In the genomic region with DNA sequence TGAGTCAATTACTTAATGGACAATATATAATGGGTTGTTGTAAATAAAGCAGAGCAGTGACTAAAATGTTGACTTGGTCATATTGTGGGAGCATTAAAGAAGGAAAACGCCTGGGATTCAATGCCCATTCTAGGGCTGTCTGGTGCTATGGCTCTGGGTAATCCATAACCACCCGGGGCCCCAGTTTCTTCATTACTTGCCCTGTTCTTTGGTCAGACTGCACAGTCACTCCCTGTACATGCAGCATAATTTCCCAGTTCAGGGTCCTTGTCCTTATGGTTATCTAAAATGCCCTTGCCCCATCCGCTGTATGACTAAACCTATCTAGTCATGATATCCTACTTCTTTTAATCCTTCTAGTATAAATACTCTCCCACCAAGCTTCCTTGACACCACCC, we compare ENCODE assay signal across 1 cellular context.
TF ChIP-seq lines count a peak whose summit lies in the region.

No MANE protein-coding gene starts in this region.

TF ChIP-seq in K562, 482 proteins besides CTCF, POLR2A, EP300 and RAD21 (continued from another document):
- TF ChIP-seq NBN (IDR thresholded peaks at IDR 0.05; ENCODE audit: low read depth) (0 out of 2 replicates have a peak, but pooled peaks have one; percentile 37), NEUROD1 (IDR thresholded peaks at IDR 0.05; ENCODE audit: borderline replicate concordance, low read depth, low read length, partially characterized antibody) (peak; percentile 48), ZNF444 (CRISPR knock-in tag; IDR thresholded peaks at IDR 0.05) (no peak), MEF2A (IDR thresholded peaks at IDR 0.05; ENCODE audit: control insufficient read depth, low read depth, low read length) (peak; percentile 26; the same call in 1 of the 2 replicates), ZNF316 (IDR thresholded peaks at IDR 0.05) (peak; percentile 95), MTA1 (IDR thresholded peaks at IDR 0.05; ENCODE audit: borderline replicate concordance) (peak; percentile 21; the same call in 1 of the 2 replicates), RCOR1 (IDR thresholded peaks at IDR 0.05; ENCODE audit: borderline replicate concordance in 1 of 2, low read depth in 2 of 2, low read length in 2 of 2) (peak in 1 of 2 experiments; percentile 63; a peak in 2 of 4 replicates), HDAC3 (IDR thresholded peaks at IDR 0.05; ENCODE audit: borderline replicate concordance, partially characterized antibody) (peak; percentile 28), RNF2 (IDR thresholded peaks at IDR 0.05) (peak; percentile 19; the same call in 1 of the 2 replicates), TCFL5 (CRISPR knock-in tag; conservative IDR thresholded peaks at IDR 0.05) (no peak), NCOR1 (IDR thresholded peaks at IDR 0.05) (peak; percentile 78), POLR2H (tag; IDR thresholded peaks at IDR 0.05; ENCODE audit: low read depth) (0 out of 2 replicates have a peak, but pooled peaks have one; percentile 11), HDAC2 (IDR thresholded peaks at IDR 0.05) (0 out of 2 replicates have a peak, but pooled peaks have one; percentile 21), TCF3 (CRISPR knock-in tag; IDR thresholded peaks at IDR 0.05) (peak; percentile 79), NFE2L1 (tag; IDR thresholded peaks at IDR 0.05; ENCODE audit: borderline replicate concordance, low read depth) (peak; percentile 36; the same call in 1 of the 2 replicates), ESRRA (IDR thresholded peaks at IDR 0.05; ENCODE audit: borderline replicate concordance, low read depth) (peak; percentile 46; the same call in 1 of the 2 replicates), ZKSCAN1 (IDR thresholded peaks at IDR 0.05; ENCODE audit: low read depth, low read length) (no peak), CBFA2T2 (conservative IDR thresholded peaks at IDR 0.05) (peak; percentile 70), NR2C2 (CRISPR knock-in tag; IDR thresholded peaks at IDR 0.05) (no peak), NR2C2 (tag; IDR thresholded peaks at IDR 0.05) (peak; percentile 24; the same call in 1 of the 2 replicates), TEAD4 (IDR thresholded peaks at IDR 0.05; ENCODE audit: low read length) (peak; percentile 84), TEAD4 (CRISPR knock-in tag; IDR thresholded peaks at IDR 0.05; ENCODE audit: borderline replicate concordance) (no peak), CREB1 (IDR thresholded peaks at IDR 0.05) (0 out of 2 replicates have a peak, but pooled peaks have one; percentile 24), CREB1 (CRISPR knock-in tag; IDR thresholded peaks at IDR 0.05) (no peak), NCOA4 (IDR thresholded peaks at IDR 0.05; ENCODE audit: partially characterized antibody) (no peak), ATF1 (CRISPR knock-in tag; IDR thresholded peaks at IDR 0.05) (no peak), ATF1 (tag; IDR thresholded peaks at IDR 0.05) (peak; percentile 1; the same call in 1 of the 2 replicates), ZBTB7A (IDR thresholded peaks at IDR 0.05; ENCODE audit: borderline replicate concordance, control insufficient read depth, low read depth, low read length) (peak; percentile 28; the same call in 1 of the 2 replicates), MAFK (IDR thresholded peaks at IDR 0.05; ENCODE audit: low read length) (peak; percentile 76), ZFP36 (IDR thresholded peaks at IDR 0.05; ENCODE audit: low read depth, low read length, partially characterized antibody) (no peak)
- TF ChIP-seq, protein P1, sequence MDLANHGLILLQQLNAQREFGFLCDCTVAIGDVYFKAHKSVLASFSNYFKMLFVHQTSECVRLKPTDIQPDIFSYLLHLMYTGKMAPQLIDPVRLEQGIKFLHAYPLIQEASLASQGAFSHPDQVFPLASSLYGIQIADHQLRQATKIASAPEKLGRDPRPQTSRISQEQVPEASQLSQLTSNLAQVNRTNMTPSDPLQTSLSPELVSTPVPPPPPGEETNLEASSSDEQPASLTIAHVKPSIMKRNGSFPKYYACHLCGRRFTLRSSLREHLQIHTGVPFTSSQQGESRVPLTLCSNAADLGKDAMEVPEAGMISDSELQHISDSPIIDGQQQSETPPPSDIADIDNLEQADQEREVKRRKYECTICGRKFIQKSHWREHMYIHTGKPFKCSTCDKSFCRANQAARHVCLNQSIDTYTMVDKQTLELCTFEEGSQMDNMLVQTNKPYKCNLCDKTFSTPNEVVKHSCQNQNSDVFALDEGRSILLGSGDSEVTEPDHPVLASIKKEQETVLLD (IDR thresholded peaks at IDR 0.05) = peak; percentile 44; the same call in 1 of the 2 replicates
- TF ChIP-seq, protein P2, sequence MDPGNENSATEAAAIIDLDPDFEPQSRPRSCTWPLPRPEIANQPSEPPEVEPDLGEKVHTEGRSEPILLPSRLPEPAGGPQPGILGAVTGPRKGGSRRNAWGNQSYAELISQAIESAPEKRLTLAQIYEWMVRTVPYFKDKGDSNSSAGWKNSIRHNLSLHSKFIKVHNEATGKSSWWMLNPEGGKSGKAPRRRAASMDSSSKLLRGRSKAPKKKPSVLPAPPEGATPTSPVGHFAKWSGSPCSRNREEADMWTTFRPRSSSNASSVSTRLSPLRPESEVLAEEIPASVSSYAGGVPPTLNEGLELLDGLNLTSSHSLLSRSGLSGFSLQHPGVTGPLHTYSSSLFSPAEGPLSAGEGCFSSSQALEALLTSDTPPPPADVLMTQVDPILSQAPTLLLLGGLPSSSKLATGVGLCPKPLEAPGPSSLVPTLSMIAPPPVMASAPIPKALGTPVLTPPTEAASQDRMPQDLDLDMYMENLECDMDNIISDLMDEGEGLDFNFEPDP (CRISPR knock-in tag; IDR thresholded peaks at IDR 0.05) = no peak
- TF ChIP-seq, protein P3, sequence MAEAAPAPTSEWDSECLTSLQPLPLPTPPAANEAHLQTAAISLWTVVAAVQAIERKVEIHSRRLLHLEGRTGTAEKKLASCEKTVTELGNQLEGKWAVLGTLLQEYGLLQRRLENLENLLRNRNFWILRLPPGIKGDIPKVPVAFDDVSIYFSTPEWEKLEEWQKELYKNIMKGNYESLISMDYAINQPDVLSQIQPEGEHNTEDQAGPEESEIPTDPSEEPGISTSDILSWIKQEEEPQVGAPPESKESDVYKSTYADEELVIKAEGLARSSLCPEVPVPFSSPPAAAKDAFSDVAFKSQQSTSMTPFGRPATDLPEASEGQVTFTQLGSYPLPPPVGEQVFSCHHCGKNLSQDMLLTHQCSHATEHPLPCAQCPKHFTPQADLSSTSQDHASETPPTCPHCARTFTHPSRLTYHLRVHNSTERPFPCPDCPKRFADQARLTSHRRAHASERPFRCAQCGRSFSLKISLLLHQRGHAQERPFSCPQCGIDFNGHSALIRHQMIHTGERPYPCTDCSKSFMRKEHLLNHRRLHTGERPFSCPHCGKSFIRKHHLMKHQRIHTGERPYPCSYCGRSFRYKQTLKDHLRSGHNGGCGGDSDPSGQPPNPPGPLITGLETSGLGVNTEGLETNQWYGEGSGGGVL (CRISPR knock-in tag; IDR thresholded peaks at IDR 0.05) = no peak
- TF ChIP-seq, protein P4, sequence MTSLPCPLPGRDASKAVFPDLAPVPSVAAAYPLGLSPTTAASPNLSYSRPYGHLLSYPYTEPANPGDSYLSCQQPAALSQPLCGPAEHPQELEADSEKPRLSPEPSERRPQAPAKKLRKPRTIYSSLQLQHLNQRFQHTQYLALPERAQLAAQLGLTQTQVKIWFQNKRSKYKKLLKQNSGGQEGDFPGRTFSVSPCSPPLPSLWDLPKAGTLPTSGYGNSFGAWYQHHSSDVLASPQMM (CRISPR knock-in tag; IDR thresholded peaks at IDR 0.05) = no peak
- TF ChIP-seq, protein P5, sequence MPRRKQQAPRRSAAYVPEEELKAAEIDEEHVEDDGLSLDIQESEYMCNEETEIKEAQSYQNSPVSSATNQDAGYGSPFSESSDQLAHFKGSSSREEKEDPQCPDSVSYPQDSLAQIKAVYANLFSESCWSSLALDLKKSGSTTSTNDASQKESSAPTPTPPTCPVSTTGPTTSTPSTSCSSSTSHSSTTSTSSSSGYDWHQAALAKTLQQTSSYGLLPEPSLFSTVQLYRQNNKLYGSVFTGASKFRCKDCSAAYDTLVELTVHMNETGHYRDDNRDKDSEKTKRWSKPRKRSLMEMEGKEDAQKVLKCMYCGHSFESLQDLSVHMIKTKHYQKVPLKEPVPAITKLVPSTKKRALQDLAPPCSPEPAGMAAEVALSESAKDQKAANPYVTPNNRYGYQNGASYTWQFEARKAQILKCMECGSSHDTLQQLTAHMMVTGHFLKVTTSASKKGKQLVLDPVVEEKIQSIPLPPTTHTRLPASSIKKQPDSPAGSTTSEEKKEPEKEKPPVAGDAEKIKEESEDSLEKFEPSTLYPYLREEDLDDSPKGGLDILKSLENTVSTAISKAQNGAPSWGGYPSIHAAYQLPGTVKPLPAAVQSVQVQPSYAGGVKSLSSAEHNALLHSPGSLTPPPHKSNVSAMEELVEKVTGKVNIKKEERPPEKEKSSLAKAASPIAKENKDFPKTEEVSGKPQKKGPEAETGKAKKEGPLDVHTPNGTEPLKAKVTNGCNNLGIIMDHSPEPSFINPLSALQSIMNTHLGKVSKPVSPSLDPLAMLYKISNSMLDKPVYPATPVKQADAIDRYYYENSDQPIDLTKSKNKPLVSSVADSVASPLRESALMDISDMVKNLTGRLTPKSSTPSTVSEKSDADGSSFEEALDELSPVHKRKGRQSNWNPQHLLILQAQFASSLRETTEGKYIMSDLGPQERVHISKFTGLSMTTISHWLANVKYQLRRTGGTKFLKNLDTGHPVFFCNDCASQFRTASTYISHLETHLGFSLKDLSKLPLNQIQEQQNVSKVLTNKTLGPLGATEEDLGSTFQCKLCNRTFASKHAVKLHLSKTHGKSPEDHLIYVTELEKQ (CRISPR knock-in tag; IDR thresholded peaks at IDR 0.05) = no peak
- TF ChIP-seq, protein P6, sequence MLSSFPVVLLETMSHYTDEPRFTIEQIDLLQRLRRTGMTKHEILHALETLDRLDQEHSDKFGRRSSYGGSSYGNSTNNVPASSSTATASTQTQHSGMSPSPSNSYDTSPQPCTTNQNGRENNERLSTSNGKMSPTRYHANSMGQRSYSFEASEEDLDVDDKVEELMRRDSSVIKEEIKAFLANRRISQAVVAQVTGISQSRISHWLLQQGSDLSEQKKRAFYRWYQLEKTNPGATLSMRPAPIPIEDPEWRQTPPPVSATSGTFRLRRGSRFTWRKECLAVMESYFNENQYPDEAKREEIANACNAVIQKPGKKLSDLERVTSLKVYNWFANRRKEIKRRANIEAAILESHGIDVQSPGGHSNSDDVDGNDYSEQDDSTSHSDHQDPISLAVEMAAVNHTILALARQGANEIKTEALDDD (IDR thresholded peaks at IDR 0.05) = peak; percentile 99
